In genomic region chr12:120711411-120711810, GRCh38 we compare ENCODE assay signal across 8 cellular contexts. TPM values are rescaled to one million over a fixed set of nuclear protein-coding genes. Genes with fewer than 3 reads are reported as not detected.
DNase-seq lines count a peak whose midpoint lies in the region; ATAC-seq and TF ChIP-seq lines count a peak whose summit lies in the region.

No MANE protein-coding gene starts in this region.

- peak overlapping the region; percentile 71 to 87 for H3K27ac Mint-ChIP-seq in natural killer cell

- H3K9ac ChIP-seq in colonic mucosa (ENCODE audit: low read depth in 2 of 2, low read length in 2 of 2): peak overlapping the region; percentile 88 to 92

- H3K9me3 ChIP-seq in MG63 (no peaks in the 10 kb centered on the region), colonic mucosa (no peaks in the 10 kb centered on the region)

- H3K9me3 Mint-ChIP-seq in natural killer cell: no peaks in the 10 kb centered on the region

- H3K27me3 ChIP-seq in BJ (ENCODE audit: control insufficient read depth, insufficient read depth, low read length) (no peaks in the 10 kb centered on the region), MG63 (no peaks in the 10 kb centered on the region), colonic mucosa (no peaks in the 10 kb centered on the region)

- intact Hi-C loops in colonic mucosa (cut with DNase I) (loop anchor here (2.0 kb wide), 2 partner anchors 19 to 65 kb away; no protein-coding TSS in a partner anchor), natural killer cell (cut with micrococcal nuclease) (loop anchor here (5.0 kb wide), 1 partner anchor 354 kb away; no protein-coding TSS in a partner anchor)

- peaks cover 8% of the 10 kb centered on the region for H3K36me3 ChIP-seq in BJ (ENCODE audit: control insufficient read depth, insufficient read depth, low read length)
- peaks cover 34% of the 10 kb centered on the region for H3K36me3 ChIP-seq in MG63
- no peaks in the 10 kb centered on the region for H3K36me3 ChIP-seq in colonic mucosa

- H3K27me3 Mint-ChIP-seq in natural killer cell (ENCODE audit: low read depth in 2 of 2): no peaks in the 10 kb centered on the region

- ATAC-seq in natural killer cell (no peak), HG02970 (IDR thresholded peaks at IDR 0.05; ENCODE audit: low FRiP score, unreplicated experiment) (no peak)

- no peak for TF ChIP-seq CTCF in BJ (IDR thresholded peaks at IDR 0.05; ENCODE audit: insufficient read depth, low read depth, low read length)
- TF ChIP-seq CTCF in colonic mucosa (IDR thresholded peaks at IDR 0.05): no peak
- TF ChIP-seq CTCF in natural killer cell (IDR thresholded peaks at IDR 0.05): no peak

- no peak for DNase-seq in BJ (ENCODE audit: low read depth)
- DNase-seq in MG63: no peak
- DNase-seq in colonic mucosa: peak; percentile 40
- DNase-seq in natural killer cell: no peak
- DNase-seq in NCI-H774 (lab: John Stamatoyannopoulos, UW): no peak
- DNase-seq in GF-D8 (lab: John Stamatoyannopoulos, UW): no peak
- no peak for DNase-seq in NCI-H446 (lab: John Stamatoyannopoulos, UW)

- POLR2A ChIA-PET in BJ (lab: Charles Lee): no interaction called here

- peak overlapping the region; percentile 81 for H3K4me3 ChIP-seq in BJ (ENCODE audit: low read depth, low read length)
- H3K4me3 ChIP-seq in MG63: peak overlapping the region; percentile 75
- peak overlapping the region; percentile 93 for H3K4me3 ChIP-seq in colonic mucosa

- peak overlapping the region; percentile 90 for H3K4me3 Mint-ChIP-seq in natural killer cell

- peak overlapping the region; percentile 83 for H3K27ac ChIP-seq in colonic mucosa

- peaks cover 17% of the 10 kb centered on the region for H3K4me1 ChIP-seq in colonic mucosa

- CTCF ChIA-PET in BJ (lab: Yijun Ruan, JAX): interaction anchor here (0.9 to 2.5 kb wide), 6 partner anchors 16 to 131 kb away, joined by 3 to 16 read pairs (median 6); partner anchors contain the start of gene POP5

- H3K4me1 Mint-ChIP-seq in natural killer cell: peaks cover 25 to 27% of the 10 kb centered on the region in 2 donors

- no peaks in the 10 kb centered on the region for H3K36me3 Mint-ChIP-seq in natural killer cell

RNA-seq across cellular contexts. Expression of gene UNC119B, which starts 1.2 kb away (rescaled TPM):
- 32.0 and 37.0 TPM in 2 replicates for polyA plus RNA-seq in BJ (2011; rRNA removed)
- polyA minus RNA-seq in BJ (2011; rRNA and poly(A)+ RNA removed): 21.9 and 31.2 TPM in 2 replicates
- total RNA-seq in MG63 (2014; rRNA removed; shearing (Covaris generic); ENCODE audit: low replicate concordance): 30.8 and 43.8 TPM in 2 replicates
- 10 to 100 TPM; 22.7 to 28.3 TPM for total RNA-seq in colonic mucosa
- total RNA-seq in natural killer cell: 10 to 100 TPM; 10.7 to 11.6 (median 11.6) TPM

RNA-seq across cellular contexts. Expression of gene ACADS, which starts 14.2 kb away (rescaled TPM):
- polyA plus RNA-seq in BJ (2011; rRNA removed): 7.4 and 11.9 TPM in 2 replicates
- polyA minus RNA-seq in BJ (2011; rRNA and poly(A)+ RNA removed): 3.1 and 5.2 TPM in 2 replicates
- total RNA-seq in MG63 (2014; rRNA removed; shearing (Covaris generic); ENCODE audit: low replicate concordance): 6.4 and 7.5 TPM in 2 replicates
- total RNA-seq in colonic mucosa (100 to 1,000 TPM in 1 of 2 donors, 10 to 100 TPM in 1; 86.0 to 202 TPM), natural killer cell (10 to 100 TPM; 14.9 to 18.6 (median 15.5) TPM)

RNA-seq across cellular contexts. Expression of gene MLEC, which starts 24.5 kb away (rescaled TPM):
- polyA plus RNA-seq in BJ (2011; rRNA removed): 34.3 and 49.4 TPM in 2 replicates
- 28.4 and 37.8 TPM in 2 replicates for polyA minus RNA-seq in BJ (2011; rRNA and poly(A)+ RNA removed)
- total RNA-seq in MG63 (2014; rRNA removed; shearing (Covaris generic); ENCODE audit: low replicate concordance): 128 and 143 TPM in 2 replicates
- 100 to 1,000 TPM; 331 to 500 TPM for total RNA-seq in colonic mucosa
- 10 to 100 TPM; 47.4 to 52.8 (median 49.6) TPM for total RNA-seq in natural killer cell

Comparison
In these comparisons a context has a peak if more than half of its experiments do, and no peak if none do; other contexts are left out.
1. RNA of gene ACADS, which starts 14.2 kb away (total RNA-seq): 86.0 to 202 TPM in colonic mucosa; 14.9 to 18.6 TPM in natural killer cell and 6.4 to 7.5 TPM in MG63; every median in the first group is over 4 times any median in the second.
2. Peak in every context shown above with its lines, with median percentiles within 50 percentile points of each other: H3K4me3 ChIP-seq.